Comparison of ENCODE assay signal across 9 cellular contexts in genomic region chr5:91928751-91929521, GRCh38.
DNase-seq lines count a peak whose midpoint lies in the region; ATAC-seq and TF ChIP-seq lines count a peak whose summit lies in the region.
"Had no signal": no experiment of that assay in that cellular context is flagged by ENCODE, and none has a peak within 500 bp of the region (broad histone marks: within the 10 kb centered on the region; RNA-seq: fewer than 3 reads in every experiment).

No MANE protein-coding gene starts in this region.

- H3K4me3 ChIP-seq in HFF-Myc (replicated peaks; ENCODE audit: low read depth, low read length): no peak overlapping the region
- no peak overlapping the region for H3K4me3 ChIP-seq in PC-3 (ENCODE audit: low read length)
- no peak overlapping the region for H3K4me3 ChIP-seq in foreskin fibroblast (ENCODE audit: low read depth in 1 of 2, low read length in 2 of 2)
- H3K4me3 ChIP-seq in suprapubic skin: no peak overlapping the region

- CTCF ChIA-PET in PC-3 (lab: Charles Lee): interaction anchor here (1.0 kb wide), 2 partner anchors 89 to 287 kb away, joined by 3 read pairs; no protein-coding TSS in a partner anchor

- ATAC-seq in PC-3 (peak; percentile 72), HG03175 (IDR thresholded peaks at IDR 0.05; ENCODE audit: unreplicated experiment) (no peak)
- ATAC-seq in stimulated activated effector memory CD8-positive, alpha-beta T cell treated with anti-CD3 and anti-CD28 coated beads, Interleukin-12 subunit alpha, Interleukin-12 subunit beta, amount 100 ng/mL, for 72 hours: no peak

- H3K9me3 ChIP-seq in PC-3 (ENCODE audit: low read length) (no peaks in the 10 kb centered on the region), suprapubic skin (no peaks in the 10 kb centered on the region)

- no peaks in the 10 kb centered on the region for H4K20me1 ChIP-seq in PC-3 (ENCODE audit: low read length)

- BruUV-seq in PC-3 (replicated peaks; lab: Mats Ljungman, UMichigan): no TSS peak

- no peaks in the 10 kb centered on the region for H3K36me3 ChIP-seq in PC-3 (ENCODE audit: low read depth, low read length)
- H3K36me3 ChIP-seq in suprapubic skin: no peaks in the 10 kb centered on the region

- H3K4me3 Mint-ChIP-seq in stimulated activated effector memory CD8-positive, alpha-beta T cell treated with anti-CD3 and anti-CD28 coated beads, Interleukin-12 subunit alpha, Interleukin-12 subunit beta, amount 100 ng/mL, for 72 hours: no peak overlapping the region
- H3K4me3 Mint-ChIP-seq: IgD-negative memory B cell had no signal

- H3K4me2 ChIP-seq in PC-3 (ENCODE audit: low read length): no peak overlapping the region

- H3K9ac ChIP-seq in PC-3 (ENCODE audit: low read length): no peak overlapping the region

- TF ChIP-seq CTCF in HFF-Myc (IDR thresholded peaks at IDR 0.05; ENCODE audit: low read depth, low read length, missing control alignments): peak; percentile 22
- TF ChIP-seq CTCF in PC-3 (conservative IDR thresholded peaks at IDR 0.05; ENCODE audit: low read depth, low read length): peak; percentile 86
- peak; percentile 21 for TF ChIP-seq CTCF in foreskin fibroblast (IDR thresholded peaks at IDR 0.05; ENCODE audit: low read depth, low read length)
- TF ChIP-seq CTCF in suprapubic skin (IDR thresholded peaks at IDR 0.05): peak in 1 of 2 donors; percentile 9

- DNase-seq in DMS53 (lab: John Stamatoyannopoulos, UW) (peak; percentile 71), HFF-Myc (ENCODE audit: extremely low read depth, low read depth) (no peak), PC-3 (peak; percentile 67), foreskin fibroblast (peak in 1 of 2 donors; percentile 20), suprapubic skin (ENCODE audit: low spot score in 2 of 2) (no peak), islet precursor cell (no peak)
- no peak for DNase-seq in stimulated activated effector memory CD8-positive, alpha-beta T cell treated with anti-CD3 and anti-CD28 coated beads, Interleukin-12 subunit alpha, Interleukin-12 subunit beta, amount 100 ng/mL, for 72 hours (ENCODE audit: low spot score in 2 of 2)

- no peak overlapping the region for H2AFZ ChIP-seq in PC-3 (ENCODE audit: low read length)

- H3K36me3 Mint-ChIP-seq in stimulated activated effector memory CD8-positive, alpha-beta T cell treated with anti-CD3 and anti-CD28 coated beads, Interleukin-12 subunit alpha, Interleukin-12 subunit beta, amount 100 ng/mL, for 72 hours: no peaks in the 10 kb centered on the region
- H3K36me3 Mint-ChIP-seq: IgD-negative memory B cell had no signal

- intact Hi-C loops in PC-3 (cut with micrococcal nuclease): loop anchor here (1.0 to 10.0 kb wide), 5 partner anchors 142 to 424 kb away; no protein-coding TSS in a partner anchor

- 86% methylated on average over 1 of the region's 1 CpG for WGBS in suprapubic skin

- POLR2A ChIA-PET in PC-3 (lab: Charles Lee; ENCODE audit: unreplicated experiment): no interaction called here

- no peak for TF ChIP-seq POLR2A in suprapubic skin (IDR thresholded peaks at IDR 0.05)

- H3K9me2 ChIP-seq in PC-3 (replicated peaks; ENCODE audit: low read length): no peaks in the 10 kb centered on the region

- peaks cover 5% of the 10 kb centered on the region for H3K9me3 Mint-ChIP-seq in stimulated activated effector memory CD8-positive, alpha-beta T cell treated with anti-CD3 and anti-CD28 coated beads, Interleukin-12 subunit alpha, Interleukin-12 subunit beta, amount 100 ng/mL, for 72 hours
- H3K9me3 Mint-ChIP-seq: IgD-negative memory B cell had no signal

- no peaks in the 10 kb centered on the region for H3K4me1 Mint-ChIP-seq in stimulated activated effector memory CD8-positive, alpha-beta T cell treated with anti-CD3 and anti-CD28 coated beads, Interleukin-12 subunit alpha, Interleukin-12 subunit beta, amount 100 ng/mL, for 72 hours
- H3K4me1 Mint-ChIP-seq: IgD-negative memory B cell had no signal

- no peak overlapping the region for H3K27ac ChIP-seq in PC-3 (ENCODE audit: low read length)
- no peak overlapping the region for H3K27ac ChIP-seq in suprapubic skin

- no peak overlapping the region for H3K27ac Mint-ChIP-seq in stimulated activated effector memory CD8-positive, alpha-beta T cell treated with anti-CD3 and anti-CD28 coated beads, Interleukin-12 subunit alpha, Interleukin-12 subunit beta, amount 100 ng/mL, for 72 hours
- H3K27ac Mint-ChIP-seq: IgD-negative memory B cell had no signal

- no peak for TF ChIP-seq EP300 in suprapubic skin (IDR thresholded peaks at IDR 0.05)

- H3K27me3 ChIP-seq in PC-3 (ENCODE audit: low read length) (peaks cover 4% of the 10 kb centered on the region; the same call in 1 of the 2 replicates), suprapubic skin (no peaks in the 10 kb centered on the region)

- H3F3A ChIP-seq in PC-3 (ENCODE audit: low read length, unreplicated experiment): no peaks in the 10 kb centered on the region

- H3K79me2 ChIP-seq in PC-3 (ENCODE audit: low read length): no peaks in the 10 kb centered on the region

- H3K4me1 ChIP-seq in PC-3 (ENCODE audit: insufficient read depth, low read length): no peaks in the 10 kb centered on the region
- no peaks in the 10 kb centered on the region for H3K4me1 ChIP-seq in suprapubic skin

Comparison
In these comparisons a context has a peak if more than half of its experiments do, and no peak if none do; other contexts are left out.
1. DNase-seq: peak in DMS53 (single experiment) and PC-3 (single experiment); none in HFF-Myc (single experiment), suprapubic skin (0 of 2), islet precursor cell (single experiment) and stimulated activated effector memory CD8-positive, alpha-beta T cell treated with anti-CD3 and anti-CD28 coated beads, Interleukin-12 subunit alpha, Interleukin-12 subunit beta, amount 100 ng/mL, for 72 hours (0 of 2).